ENCODE assay signal across 6 cellular contexts in the genomic region with DNA sequence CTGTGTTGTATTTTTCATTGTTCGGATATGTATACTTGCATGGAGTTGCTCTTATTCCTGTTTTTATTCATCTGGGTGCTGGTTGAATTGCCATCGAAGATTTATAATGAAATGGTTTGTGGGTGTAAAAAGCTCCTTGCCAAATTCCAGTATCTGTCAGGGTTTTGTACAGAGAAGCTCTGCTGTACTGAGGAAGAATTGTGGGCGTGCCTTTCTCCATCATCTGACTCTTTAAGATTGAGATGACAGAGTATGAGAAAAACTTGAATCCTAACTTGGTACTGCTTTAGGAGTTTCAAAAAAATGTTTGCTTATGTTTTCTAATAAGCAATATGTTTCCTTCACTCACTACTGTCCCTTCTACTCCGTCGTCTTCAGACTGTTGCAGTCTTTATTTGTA.
DNase-seq lines count a peak whose midpoint lies in the region; ATAC-seq, FAIRE-seq and TF ChIP-seq lines count a peak whose summit lies in the region.
"Not testable (repeated sequence)": the region's sequence is repeated elsewhere in the genome, so short reads cannot be mapped to it uniquely, and the experiment has no call there.

No MANE protein-coding gene starts in this region.

- not testable (repeated sequence) for H3K9ac ChIP-seq in smooth muscle cell (ENCODE audit: low read depth)

- peaks cover 34% of the 10 kb centered on the region for H3K79me2 ChIP-seq in smooth muscle cell (ENCODE audit: low read depth)

- peak overlapping the region; percentile 27 for H3K27ac ChIP-seq in smooth muscle cell (ENCODE audit: low read depth)

- H3K4me3 ChIP-seq in smooth muscle cell = not testable (repeated sequence)

- peak; percentile 50 for FAIRE-seq in H54 (lab: Jason Lieb, UNC)

- not testable (repeated sequence) for H3K36me3 ChIP-seq in smooth muscle cell (ENCODE audit: low read depth)

- H3K27me3 Mint-ChIP-seq in activated T-cell treated with anti-CD3 and anti-CD28 coated beads, Interleukin-2, amount 50 U/mL, for 72 hours (ENCODE audit: low read depth); brain; nephron progenitor cell (ENCODE audit: low read depth, poor library complexity): not testable (repeated sequence)

- not testable (repeated sequence) for H3K4me2 ChIP-seq in smooth muscle cell

- H3K9me3 ChIP-seq in smooth muscle cell (replicated peaks; ENCODE audit: low read depth) = not testable (repeated sequence)

- 93% methylated on average over 5 of the region's 5 CpGs for WGBS in smooth muscle cell (ENCODE audit: low lambda C conversion rate)

- peak in 1 of 2 donors; percentile 32 for ATAC-seq in activated T-cell treated with anti-CD3 and anti-CD28 coated beads, Interleukin-2, amount 50 U/mL, for 72 hours (replicated peaks in 1 of 2)

- not testable (repeated sequence) for TF ChIP-seq CTCF in brain (conservative IDR thresholded peaks at IDR 0.05); nephron progenitor cell (IDR thresholded peaks at IDR 0.05); smooth muscle cell (IDR thresholded peaks at IDR 0.05; ENCODE audit: borderline replicate concordance, insufficient read depth, poor library complexity, severe bottlenecking)

- not testable (repeated sequence) for DNase-seq in H54 (ENCODE audit: insufficient read length, low spot score); activated T-cell treated with anti-CD3 and anti-CD28 coated beads, Interleukin-2, amount 50 U/mL, for 72 hours; nephron progenitor cell; smooth muscle cell (lab: John Stamatoyannopoulos, UW; ENCODE audit: unreplicated experiment)
- DNase-seq in head of caudate nucleus = peak in 22 of 42 donors; percentile 12 to 77 (median 44)

- H2AFZ ChIP-seq in smooth muscle cell (ENCODE audit: low read depth) = not testable (repeated sequence)

- not testable (repeated sequence) for TF ChIP-seq POLR2A in H54 (IDR thresholded peaks at IDR 0.05; ENCODE audit: low read depth, low read length)

- H3K27me3 ChIP-seq in smooth muscle cell (ENCODE audit: low read depth) = not testable (repeated sequence)

- H3K27ac Mint-ChIP-seq in activated T-cell treated with anti-CD3 and anti-CD28 coated beads, Interleukin-2, amount 50 U/mL, for 72 hours = peak overlapping the region; percentile 42
- peak overlapping the region in 3 of 5 experiments; percentile 10 to 59 (median 25) for H3K27ac Mint-ChIP-seq in brain
- H3K27ac Mint-ChIP-seq in nephron progenitor cell = peak overlapping the region; percentile 88

- not testable (repeated sequence) for H3K4me1 Mint-ChIP-seq in activated T-cell treated with anti-CD3 and anti-CD28 coated beads, Interleukin-2, amount 50 U/mL, for 72 hours (ENCODE audit: low read depth)
- H3K4me1 Mint-ChIP-seq in brain (peaks cover 22% of the 10 kb centered on the region), nephron progenitor cell (peaks cover 13% of the 10 kb centered on the region)

- not testable (repeated sequence) for H3F3A ChIP-seq in smooth muscle cell (ENCODE audit: low read depth)

- not testable (repeated sequence) for H3K4me3 Mint-ChIP-seq in activated T-cell treated with anti-CD3 and anti-CD28 coated beads, Interleukin-2, amount 50 U/mL, for 72 hours; brain; nephron progenitor cell

- H3K4me1 ChIP-seq in smooth muscle cell (ENCODE audit: low read depth) = not testable (repeated sequence)

- H3K36me3 Mint-ChIP-seq in activated T-cell treated with anti-CD3 and anti-CD28 coated beads, Interleukin-2, amount 50 U/mL, for 72 hours (ENCODE audit: insufficient read depth in 2 of 2) = peaks cover 4 to 17% of the 10 kb centered on the region in 2 donors
- peaks cover 48% of the 10 kb centered on the region for H3K36me3 Mint-ChIP-seq in brain
- peaks cover 39% of the 10 kb centered on the region for H3K36me3 Mint-ChIP-seq in nephron progenitor cell (ENCODE audit: low read depth)

- H3K9me3 Mint-ChIP-seq in activated T-cell treated with anti-CD3 and anti-CD28 coated beads, Interleukin-2, amount 50 U/mL, for 72 hours; brain; nephron progenitor cell: not testable (repeated sequence)

- intact Hi-C loops in head of caudate nucleus (cut with DNase I) = not testable (repeated sequence)

- H4K20me1 ChIP-seq in smooth muscle cell (ENCODE audit: low read depth) = peaks cover 34% of the 10 kb centered on the region

Comparison
In these comparisons a context has a peak if more than half of its experiments do, and no peak if none do; other contexts are left out.
1. H3K27ac Mint-ChIP-seq: peak in every context shown above with its lines; median percentile 88 in nephron progenitor cell; 42 in activated T-cell treated with anti-CD3 and anti-CD28 coated beads, Interleukin-2, amount 50 U/mL, for 72 hours; 25 in brain.